14 cellular contexts compared by ENCODE assay signal in genomic region chr12:12993367-12993766, GRCh38. TPM values are rescaled to one million over a fixed set of nuclear protein-coding genes. Genes with fewer than 3 reads are reported as not detected.
A peak's percentile ranks its signal among the peaks of the same experiment; 100 is the strongest.
DNase-seq lines count a peak whose midpoint lies in the region; TF ChIP-seq lines count a peak whose summit lies in the region.
"Had no signal": no experiment of that assay in that cellular context is flagged by ENCODE, and none has a peak within 500 bp of the region (broad histone marks: within the 10 kb centered on the region; RNA-seq: fewer than 3 reads in every experiment).

No MANE protein-coding gene starts in this region.

- DNase-seq in CD14-positive monocyte (ENCODE audit: low spot score), result no peak
- no peak for DNase-seq in hepatocyte (ENCODE audit: low spot score)
- DNase-seq in OCI-LY7 (ENCODE audit: low spot score), result no peak
- DNase-seq in NCI-H1048 (lab: John Stamatoyannopoulos, UW), result no peak
- DNase-seq in epidermal melanocyte (ENCODE audit: insufficient read length, low spot score), result no peak
- DNase-seq: activated T-cell treated with anti-CD3 and anti-CD28 coated beads for 4 hours; mammary epithelial cell; NCI-H1694 treated with DMSO at 0.1 percent for 48 hours; NCI-H69; stimulated activated CD4-positive, alpha-beta T cell treated with anti-CD3 and anti-CD28 coated beads, Interleukin-4, amount 100 ng/mL, for 1 hour had no signal

- TF ChIP-seq CTCF in CD14-positive monocyte (IDR thresholded peaks at IDR 0.05) (no peak), WI38 (IDR thresholded peaks at IDR 0.05; ENCODE audit: low read depth, low read length) (no peak), hepatocyte (IDR thresholded peaks at IDR 0.05; ENCODE audit: poor library complexity) (no peak), OCI-LY7 (conservative IDR thresholded peaks at IDR 0.05; ENCODE audit: low read length) (no peak)

- peak overlapping the region; percentile 97 to 99 (median 98) for H3K27ac Mint-ChIP-seq in CD14-positive monocyte

- H3K79me2 ChIP-seq in hepatocyte (peaks cover 68% of the 10 kb centered on the region), OCI-LY7 (ENCODE audit: insufficient read depth, low read depth, low read length) (no peaks in the 10 kb centered on the region)

- peaks cover 6% of the 10 kb centered on the region for H3K36me3 ChIP-seq in hepatocyte (replicated peaks; ENCODE audit: insufficient read depth, low read depth)
- H3K36me3 ChIP-seq in OCI-LY7 (ENCODE audit: insufficient read depth, low read length), result no peaks in the 10 kb centered on the region

- H3K9me2 ChIP-seq in hepatocyte (replicated peaks; ENCODE audit: insufficient read depth), result no peaks in the 10 kb centered on the region
- H3K9me2 ChIP-seq in OCI-LY7 (ENCODE audit: insufficient read depth, low read length), result no peaks in the 10 kb centered on the region

- no peaks in the 10 kb centered on the region for H3K9me3 Mint-ChIP-seq in CD14-positive monocyte

- peaks cover 58% of the 10 kb centered on the region for H3K4me1 Mint-ChIP-seq in CD14-positive monocyte

- intact Hi-C loops in CD14-positive monocyte (cut with micrococcal nuclease) (loop anchor here in 1 of 2 donors (5.0 kb wide), 1 partner anchor 109 kb away; the partner anchor contains the start of gene GSG1), OCI-LY7 (cut with micrococcal nuclease; ENCODE audit: unreplicated experiment) (no loop called here)

- CTCF ChIA-PET in OCI-LY7 (lab: Charles Lee; ENCODE audit: unreplicated experiment), result no interaction called here

- peak overlapping the region; percentile 59 for H3K4me2 ChIP-seq in hepatocyte
- H3K4me2 ChIP-seq in OCI-LY7 (ENCODE audit: low read length), result no peak overlapping the region

- WGBS in hepatocyte (ENCODE audit: low lambda C conversion rate, missing lambda C conversion rate), result 98% methylated on average over 4 of the region's 4 CpGs

- H4K20me1 ChIP-seq in hepatocyte (ENCODE audit: insufficient read depth, poor library complexity, severe bottlenecking) (peaks cover 14% of the 10 kb centered on the region), OCI-LY7 (ENCODE audit: insufficient read depth, low read length) (no peaks in the 10 kb centered on the region)

- H3K27me3 ChIP-seq in hepatocyte, result no peaks in the 10 kb centered on the region

- peaks cover 14 to 17% of the 10 kb centered on the region in 2 donors for H3K36me3 Mint-ChIP-seq in CD14-positive monocyte

- BruUV-seq in OCI-LY7 (replicated peaks; lab: Mats Ljungman, UMichigan), result no TSS peak

- H3K4me3 ChIP-seq in WI38 (ENCODE audit: low read depth, low read length) (peak overlapping the region; percentile 49), hepatocyte (no peak overlapping the region), skin epidermis (no peak overlapping the region), OCI-LY7 (ENCODE audit: low read depth, low read length, poor library complexity, severe bottlenecking) (no peak overlapping the region)

- peak overlapping the region; percentile 75 to 83 for H3K4me3 Mint-ChIP-seq in CD14-positive monocyte

- H3K27ac ChIP-seq in hepatocyte (peak overlapping the region; percentile 90), skin epidermis (peak overlapping the region in 12 of 21 experiments; percentile 21 to 79 (median 56)), OCI-LY7 (ENCODE audit: low read depth, low read length, poor library complexity, severe bottlenecking) (no peak overlapping the region)

- peaks cover 22% of the 10 kb centered on the region for H3K4me1 ChIP-seq in hepatocyte (ENCODE audit: insufficient read depth)
- H3K4me1 ChIP-seq in OCI-LY7 (ENCODE audit: insufficient read depth, low read length, poor library complexity, severe bottlenecking), result no peaks in the 10 kb centered on the region

- H3K27me3 Mint-ChIP-seq in CD14-positive monocyte (ENCODE audit: low read depth in 3 of 3), result no peaks in the 10 kb centered on the region

- POLR2A ChIA-PET in OCI-LY7 (lab: Charles Lee), result interaction anchor here (0.6 kb wide), 1 partner anchor 13 kb away, joined by 3 read pairs; no protein-coding TSS in a partner anchor

- H3K9me3 ChIP-seq in hepatocyte (ENCODE audit: low read depth), result no peaks in the 10 kb centered on the region
- H3K9me3 ChIP-seq in OCI-LY7 (ENCODE audit: low read length), result no peaks in the 10 kb centered on the region

- no peak overlapping the region for H2AFZ ChIP-seq in hepatocyte
- no peak overlapping the region for H2AFZ ChIP-seq in OCI-LY7 (ENCODE audit: low read length)

RNA-seq across cellular contexts. Expression of gene HEBP1, which starts 6.7 kb away (rescaled TPM):
- polyA plus RNA-seq in CD14-positive monocyte (10 to 100 TPM; 71.3 to 89.3 TPM), hepatocyte (79.7 and 89.5 TPM in 2 replicates)
- total RNA-seq in hepatocyte (30.1 and 35.6 TPM in 2 replicates), OCI-LY7 (2022) (1.2 and 1.3 TPM in 2 replicates)
- 0.16 and 0.26 TPM in 2 replicates for total RNA-seq in OCI-LY7 (2014; rRNA removed; shearing (Covaris generic))

RNA-seq across cellular contexts. Expression of gene GPRC5D, which starts 41.4 kb away (rescaled TPM):
- not detected for polyA plus RNA-seq in CD14-positive monocyte
- total RNA-seq in hepatocyte, result not detected in 2 replicates
- not detected in 2 replicates for polyA plus RNA-seq in hepatocyte
- total RNA-seq in OCI-LY7 (2014; rRNA removed; shearing (Covaris generic)), result not detected in 2 replicates
- not detected in 2 replicates for total RNA-seq in OCI-LY7 (2022)
- total RNA-seq: bronchial epithelial cell, mammary epithelial cell, posterior vena cava had no signal
- polyA plus RNA-seq: mammary epithelial cell had no signal

RNA-seq across cellular contexts. Expression of gene FAM234B, which starts 50.8 kb away (rescaled TPM):
- polyA plus RNA-seq in CD14-positive monocyte (1 to 10 TPM; 1.6 to 3.2 TPM), hepatocyte (0.66 and 0.85 TPM in 2 replicates)
- total RNA-seq in hepatocyte (4.0 and 4.1 TPM in 2 replicates), OCI-LY7 (2022) (4.7 and 5.6 TPM in 2 replicates)
- total RNA-seq in OCI-LY7 (2014; rRNA removed; shearing (Covaris generic)), result 7.0 and 7.5 TPM in 2 replicates

Comparison
In these comparisons a context has a peak if more than half of its experiments do, and no peak if none do; other contexts are left out.
1. RNA of gene HEBP1, which starts 6.7 kb away (total RNA-seq): 30.1 to 35.6 TPM in hepatocyte; 0.16 to 1.3 TPM in OCI-LY7; every median in the first group is over 10 times any median in the second.